ENCODE assay signal across 37 cellular contexts in the genomic region with DNA sequence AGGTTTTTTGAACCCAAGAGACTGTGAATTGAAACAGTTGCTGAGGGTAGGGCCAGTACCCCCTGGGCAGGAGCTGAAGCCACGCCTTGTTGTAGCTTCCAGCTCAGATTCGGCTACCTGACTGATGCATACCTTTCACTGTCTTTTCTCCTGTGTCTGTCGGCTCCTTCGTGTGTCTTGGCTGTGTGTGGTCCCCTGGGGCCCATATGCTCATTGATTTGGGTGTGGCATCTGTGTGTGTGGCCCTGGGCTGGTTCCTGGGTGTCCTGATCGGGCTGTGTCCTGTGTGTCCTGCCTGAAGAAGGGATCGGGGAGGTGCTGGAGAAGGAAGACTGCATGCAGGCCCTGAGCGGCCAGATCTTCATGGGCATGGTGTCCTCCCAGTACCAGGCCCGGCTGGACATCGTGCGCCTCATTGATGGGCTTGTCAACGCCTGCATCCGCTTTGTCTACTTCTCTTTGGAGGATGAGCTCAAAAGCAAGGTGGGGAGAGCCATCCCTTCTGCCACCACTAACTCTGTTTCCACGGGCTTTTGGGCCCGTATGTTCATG.
"Had no signal": no experiment of that assay in that cellular context is flagged by ENCODE, and none has a peak within 500 bp of the region (broad histone marks: within the 10 kb centered on the region; RNA-seq: fewer than 3 reads in every experiment).

No MANE protein-coding gene starts in this region.

- H3K4me3 ChIP-seq: adrenal gland, body of pancreas, breast epithelium, MG63, Peyer's patch had no signal

- H3K27me3 ChIP-seq: adrenal gland, body of pancreas, breast epithelium, MG63, Peyer's patch had no signal

- DNase-seq: activated B cell treated with CpG ODN at 0.5 μM for 24 hours; activated CD4-positive, alpha-beta memory T cell treated with anti-CD3 and anti-CD28 coated beads for 36 hours; activated CD4-positive, alpha-beta T cell treated with anti-CD3 and anti-CD28 coated beads for 4 hours; activated CD4-positive, alpha-beta T cell treated with anti-CD3 and anti-CD28 coated beads, Interleukin-2, amount 50 U/mL, for 1 hour; activated CD4-positive, CD25-positive, alpha-beta regulatory T cell treated with anti-CD3 and anti-CD28 coated beads, Interleukin-2, amount 50 U/mL, for 72 hours; activated CD8-positive, alpha-beta memory T cell treated with anti-CD3 and anti-CD28 coated beads, Interleukin-2, amount 50 U/mL, for 4 hours; activated effector memory CD4-positive, alpha-beta T cell treated with anti-CD3 and anti-CD28 coated beads, Interleukin-2, amount 50 U/mL, for 16 hours; activated naive CD4-positive, alpha-beta T cell; activated naive CD4-positive, alpha-beta T cell treated with anti-CD3 and anti-CD28 coated beads, Interleukin-2, amount 50 U/mL, for 16 hours; activated T-cell treated with anti-CD3 and anti-CD28 coated beads for 4 hours; activated T-cell treated with anti-CD3 and anti-CD28 coated beads, Interleukin-2, amount 50 U/mL, for 72 hours; adrenal gland; body of pancreas; Kasumi-1; KG1; MG63; NCI-H1048; NCI-H1105 treated with DMSO at 0.1 percent for 48 hours; NCI-H1436; NCI-H1694 treated with DMSO at 0.1 percent for 48 hours; NCI-H2029; NCI-H345; NCI-H524 treated with DMSO at 0.1 percent for 48 hours; NCI-H748 treated with DMSO at 0.1 percent for 48 hours; NK-92 treated with Interleukin-12 subunit alpha and Interleukin-12 subunit beta, amount 100 ng/mL, for 24 hours; PC-3; Peyer's patch; RPMI8226; SHP77 treated with DMSO at 0.1 percent for 48 hours; SW 1271; T-helper 1 cell; T-helper 2 cell; T-helper 9 cell had no signal

- ATAC-seq: activated T-cell treated with anti-CD3 and anti-CD28 coated beads, Interleukin-2, amount 50 U/mL, for 72 hours; activated T-helper 17 cell treated with anti-CD3 and anti-CD28 coated beads, Interleukin-2, amount 50 U/mL, for 72 hours; body of pancreas; PC-3 had no signal

- H3K36me3 ChIP-seq: breast epithelium had no signal

- H3K27ac ChIP-seq: adrenal gland, body of pancreas, breast epithelium, Peyer's patch, VCaP had no signal

- H3K9me3 ChIP-seq: adrenal gland, body of pancreas, breast epithelium, MG63, Peyer's patch had no signal

- H3K4me1 ChIP-seq: breast epithelium had no signal

- FAIRE-seq: astrocyte had no signal

- H3K9me3 Mint-ChIP-seq: activated B cell treated with CpG ODN at 0.5 μM for 24 hours; activated CD4-positive, alpha-beta memory T cell treated with anti-CD3 and anti-CD28 coated beads for 36 hours; activated T-cell treated with anti-CD3 and anti-CD28 coated beads, Interleukin-2, amount 50 U/mL, for 72 hours; activated T-helper 17 cell treated with anti-CD3 and anti-CD28 coated beads, Interleukin-2, amount 50 U/mL, for 72 hours had no signal

- H3K4me3 Mint-ChIP-seq: activated B cell treated with CpG ODN at 0.5 μM for 24 hours; activated CD4-positive, alpha-beta memory T cell treated with anti-CD3 and anti-CD28 coated beads for 36 hours; activated T-cell treated with anti-CD3 and anti-CD28 coated beads, Interleukin-2, amount 50 U/mL, for 72 hours; activated T-helper 17 cell treated with anti-CD3 and anti-CD28 coated beads, Interleukin-2, amount 50 U/mL, for 72 hours had no signal

- H3K4me1 Mint-ChIP-seq: activated B cell treated with CpG ODN at 0.5 μM for 24 hours; activated T-helper 17 cell treated with anti-CD3 and anti-CD28 coated beads, Interleukin-2, amount 50 U/mL, for 72 hours had no signal

- H3K27me3 Mint-ChIP-seq: activated B cell treated with CpG ODN at 0.5 μM for 24 hours; activated CD4-positive, alpha-beta memory T cell treated with anti-CD3 and anti-CD28 coated beads for 36 hours; activated T-helper 17 cell treated with anti-CD3 and anti-CD28 coated beads, Interleukin-2, amount 50 U/mL, for 72 hours had no signal

- H3K27ac Mint-ChIP-seq: activated B cell treated with CpG ODN at 0.5 μM for 24 hours; activated CD4-positive, alpha-beta memory T cell treated with anti-CD3 and anti-CD28 coated beads for 36 hours; activated T-cell treated with anti-CD3 and anti-CD28 coated beads, Interleukin-2, amount 50 U/mL, for 72 hours; activated T-helper 17 cell treated with anti-CD3 and anti-CD28 coated beads, Interleukin-2, amount 50 U/mL, for 72 hours had no signal
